Comparison of ENCODE assay signal across 1 cellular context in genomic region chr10:95635319-95635733, GRCh38.
TF ChIP-seq lines count a peak whose summit lies in the region.

No MANE protein-coding gene starts in this region.

TF ChIP-seq in HepG2, 621 proteins besides CTCF, POLR2A, EP300 and RAD21 (continued from another document and continues in another):
- TF ChIP-seq ZBTB39 (CRISPR knock-in tag; IDR thresholded peaks at IDR 0.05) (no peak), SP5 (CRISPR knock-in tag; IDR thresholded peaks at IDR 0.05; ENCODE audit: borderline replicate concordance, low read depth) (no peak), MTF2 (CRISPR knock-in tag; IDR thresholded peaks at IDR 0.05; ENCODE audit: borderline replicate concordance) (no peak), KIAA2018 (CRISPR knock-in tag; IDR thresholded peaks at IDR 0.05; ENCODE audit: borderline replicate concordance) (no peak), ZNF12 (CRISPR knock-in tag; IDR thresholded peaks at IDR 0.05) (no peak), HDAC2 (CRISPR knock-in tag; IDR thresholded peaks at IDR 0.05) (peak; percentile 83), RAD51 (IDR thresholded peaks at IDR 0.05; ENCODE audit: borderline replicate concordance) (no peak), FIP1L1 (IDR thresholded peaks at IDR 0.05; ENCODE audit: borderline replicate concordance, insufficient read depth, low read depth, low read length) (no peak), ZBTB1 (CRISPR knock-in tag; IDR thresholded peaks at IDR 0.05; ENCODE audit: borderline replicate concordance) (no peak), HMGXB3 (CRISPR knock-in tag; IDR thresholded peaks at IDR 0.05; ENCODE audit: borderline replicate concordance) (no peak), NFKBIZ (CRISPR knock-in tag; IDR thresholded peaks at IDR 0.05) (peak; percentile 40; the same call in 1 of the 2 replicates), DNMT1 (CRISPR knock-in tag; IDR thresholded peaks at IDR 0.05) (no peak), POGZ (CRISPR knock-in tag; IDR thresholded peaks at IDR 0.05) (peak; percentile 73), ZFP36 (IDR thresholded peaks at IDR 0.05; ENCODE audit: borderline replicate concordance, low read depth, low read length, partially characterized antibody) (no peak), RFXANK (CRISPR knock-in tag; IDR thresholded peaks at IDR 0.05) (peak; percentile 37; the same call in 1 of the 2 replicates), ZNF891 (CRISPR knock-in tag; IDR thresholded peaks at IDR 0.05) (no peak), ZBTB25 (CRISPR knock-in tag; IDR thresholded peaks at IDR 0.05) (peak; percentile 28; the same call in 1 of the 2 replicates), RFX3 (CRISPR knock-in tag; IDR thresholded peaks at IDR 0.05) (no peak), MBNL3 (CRISPR knock-in tag; conservative IDR thresholded peaks at IDR 0.05) (no peak), FOXC1 (CRISPR knock-in tag; IDR thresholded peaks at IDR 0.05; ENCODE audit: borderline replicate concordance) (no peak), ZNF331 (CRISPR knock-in tag; IDR thresholded peaks at IDR 0.05) (no peak; the same call in 1 of the 2 replicates), ZSCAN29 (CRISPR knock-in tag; conservative IDR thresholded peaks at IDR 0.05) (peak; percentile 40; the same call in 1 of the 2 replicates), ZNF691 (CRISPR knock-in tag; IDR thresholded peaks at IDR 0.05; ENCODE audit: borderline replicate concordance, low read depth) (no peak), ARNT2 (CRISPR knock-in tag; IDR thresholded peaks at IDR 0.05; ENCODE audit: low read depth) (no peak), IKZF1 (IDR thresholded peaks at IDR 0.05) (no peak), ZNF430 (CRISPR knock-in tag; IDR thresholded peaks at IDR 0.05) (no peak), CCAR2 (optimal IDR thresholded peaks at IDR 0.05; ENCODE audit: low read depth, low read length) (no peak), SETDB1 (CRISPR knock-in tag; IDR thresholded peaks at IDR 0.05; ENCODE audit: borderline replicate concordance) (no peak), ZNF143 (CRISPR knock-in tag; IDR thresholded peaks at IDR 0.05) (no peak)
- TF ChIP-seq, protein P1, sequence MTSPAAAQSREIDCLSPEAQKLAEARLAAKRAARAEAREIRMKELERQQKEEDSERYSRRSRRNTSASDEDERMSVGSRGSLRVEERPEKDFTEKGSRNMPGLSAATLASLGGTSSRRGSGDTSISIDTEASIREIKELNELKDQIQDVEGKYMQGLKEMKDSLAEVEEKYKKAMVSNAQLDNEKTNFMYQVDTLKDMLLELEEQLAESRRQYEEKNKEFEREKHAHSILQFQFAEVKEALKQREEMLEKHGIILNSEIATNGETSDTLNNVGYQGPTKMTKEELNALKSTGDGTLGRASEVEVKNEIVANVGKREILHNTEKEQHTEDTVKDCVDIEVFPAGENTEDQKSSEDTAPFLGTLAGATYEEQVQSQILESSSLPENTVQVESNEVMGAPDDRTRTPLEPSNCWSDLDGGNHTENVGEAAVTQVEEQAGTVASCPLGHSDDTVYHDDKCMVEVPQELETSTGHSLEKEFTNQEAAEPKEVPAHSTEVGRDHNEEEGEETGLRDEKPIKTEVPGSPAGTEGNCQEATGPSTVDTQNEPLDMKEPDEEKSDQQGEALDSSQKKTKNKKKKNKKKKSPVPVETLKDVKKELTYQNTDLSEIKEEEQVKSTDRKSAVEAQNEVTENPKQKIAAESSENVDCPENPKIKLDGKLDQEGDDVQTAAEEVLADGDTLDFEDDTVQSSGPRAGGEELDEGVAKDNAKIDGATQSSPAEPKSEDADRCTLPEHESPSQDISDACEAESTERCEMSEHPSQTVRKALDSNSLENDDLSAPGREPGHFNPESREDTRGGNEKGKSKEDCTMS (CRISPR knock-in tag; conservative IDR thresholded peaks at IDR 0.05): no peak
- TF ChIP-seq, protein P2, sequence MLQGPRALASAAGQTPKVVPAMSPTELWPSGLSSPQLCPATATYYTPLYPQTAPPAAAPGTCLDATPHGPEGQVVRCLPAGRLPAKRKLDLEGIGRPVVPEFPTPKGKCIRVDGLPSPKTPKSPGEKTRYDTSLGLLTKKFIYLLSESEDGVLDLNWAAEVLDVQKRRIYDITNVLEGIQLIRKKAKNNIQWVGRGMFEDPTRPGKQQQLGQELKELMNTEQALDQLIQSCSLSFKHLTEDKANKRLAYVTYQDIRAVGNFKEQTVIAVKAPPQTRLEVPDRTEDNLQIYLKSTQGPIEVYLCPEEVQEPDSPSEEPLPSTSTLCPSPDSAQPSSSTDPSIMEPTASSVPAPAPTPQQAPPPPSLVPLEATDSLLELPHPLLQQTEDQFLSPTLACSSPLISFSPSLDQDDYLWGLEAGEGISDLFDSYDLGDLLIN (CRISPR knock-in tag; IDR thresholded peaks at IDR 0.05; ENCODE audit: borderline replicate concordance): no peak
- TF ChIP-seq, protein P3, sequence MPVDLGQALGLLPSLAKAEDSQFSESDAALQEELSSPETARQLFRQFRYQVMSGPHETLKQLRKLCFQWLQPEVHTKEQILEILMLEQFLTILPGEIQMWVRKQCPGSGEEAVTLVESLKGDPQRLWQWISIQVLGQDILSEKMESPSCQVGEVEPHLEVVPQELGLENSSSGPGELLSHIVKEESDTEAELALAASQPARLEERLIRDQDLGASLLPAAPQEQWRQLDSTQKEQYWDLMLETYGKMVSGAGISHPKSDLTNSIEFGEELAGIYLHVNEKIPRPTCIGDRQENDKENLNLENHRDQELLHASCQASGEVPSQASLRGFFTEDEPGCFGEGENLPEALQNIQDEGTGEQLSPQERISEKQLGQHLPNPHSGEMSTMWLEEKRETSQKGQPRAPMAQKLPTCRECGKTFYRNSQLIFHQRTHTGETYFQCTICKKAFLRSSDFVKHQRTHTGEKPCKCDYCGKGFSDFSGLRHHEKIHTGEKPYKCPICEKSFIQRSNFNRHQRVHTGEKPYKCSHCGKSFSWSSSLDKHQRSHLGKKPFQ (CRISPR knock-in tag; IDR thresholded peaks at IDR 0.05; ENCODE audit: insufficient replicate concordance): no peak
